ENCODE assay signal across 24 cellular contexts in the genomic region with DNA sequence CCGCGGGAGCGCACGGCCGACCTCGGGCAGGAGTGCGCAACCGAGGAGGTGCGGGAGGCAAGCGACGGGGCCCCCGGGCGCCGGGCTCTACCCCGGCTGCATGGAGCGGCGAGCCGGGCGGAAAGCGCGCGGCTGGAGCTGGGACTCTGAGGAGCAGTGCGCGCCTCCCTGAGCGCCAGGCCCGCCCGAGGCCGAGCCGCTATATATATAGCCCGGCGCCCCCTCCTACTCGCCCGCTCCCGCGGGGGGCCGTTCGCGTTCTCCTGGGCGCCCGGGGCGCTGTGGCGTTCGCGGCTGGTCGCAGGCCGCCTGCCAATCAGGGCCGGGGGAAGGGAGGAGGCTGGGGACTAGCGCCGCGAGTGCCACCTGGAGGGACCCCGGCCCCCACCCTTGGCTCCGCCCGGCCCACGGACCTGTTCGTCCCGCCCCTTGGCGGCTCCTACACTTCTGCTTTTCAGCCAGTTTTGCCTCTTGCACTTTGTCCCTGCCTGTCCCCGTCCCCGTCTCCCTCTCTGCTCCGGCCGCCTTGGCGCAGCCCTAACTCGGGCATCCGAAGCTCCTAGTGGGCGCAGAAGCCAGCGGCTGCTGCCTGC. TPM values are rescaled to one million over a fixed set of nuclear protein-coding genes. Genes with fewer than 3 reads are reported as not detected.
DNase-seq lines count a peak whose midpoint lies in the region; ATAC-seq, FAIRE-seq and TF ChIP-seq lines count a peak whose summit lies in the region.
"Had no signal": no experiment of that assay in that cellular context is flagged by ENCODE, and none has a peak within 500 bp of the region (broad histone marks: within the 10 kb centered on the region; RNA-seq: fewer than 3 reads in every experiment).

A gene with protein sequence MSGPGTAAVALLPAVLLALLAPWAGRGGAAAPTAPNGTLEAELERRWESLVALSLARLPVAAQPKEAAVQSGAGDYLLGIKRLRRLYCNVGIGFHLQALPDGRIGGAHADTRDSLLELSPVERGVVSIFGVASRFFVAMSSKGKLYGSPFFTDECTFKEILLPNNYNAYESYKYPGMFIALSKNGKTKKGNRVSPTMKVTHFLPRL (minus strand): TSS at position 179 of the 593 bp plus-strand sequence. CDS start 257 bp downstream, outside the sequence.

- no peak within 1 kb of the TSS for H3K4me2 ChIP-seq in K562 (ENCODE audit: insufficient read depth, low read length)

- H3K4me1 ChIP-seq in K562 (replicated peaks in 1 of 2; ENCODE audit: control insufficient read depth in 2 of 2, insufficient read depth in 2 of 2, low read length in 2 of 2) (peaks cover 0 to 19% of the 10 kb centered on the region in 2 experiments; a peak in 1 of 5 replicates), testis (no peaks in the 10 kb centered on the region)
- H3K4me1 ChIP-seq: adrenal gland had no signal

- no peak within 1 kb of the TSS for H3K27ac ChIP-seq in K562 (ENCODE audit: extremely low read depth, low read depth, low read length)
- H3K27ac ChIP-seq in testis: no peak within 1 kb of the TSS
- H3K27ac ChIP-seq: 22Rv1, adrenal gland, heart left ventricle, spleen had no signal

- BruUV-seq in K562 (replicated peaks; lab: Mats Ljungman, UMichigan): no TSS peak

- no peaks in the 10 kb centered on the region for H3K79me2 ChIP-seq in K562 (ENCODE audit: control insufficient read depth, insufficient read depth, low read length)

- WGBS in K562 (ENCODE audit: insufficient coverage, low coverage, missing lambda C conversion rate): 19% methylated on average over 8 of the region's 66 CpGs
- WGBS in testis, 2 donors: 4 to 10% methylated on average over 10 to 26 of the region's 66 CpGs

- H3K9me3 ChIP-seq in K562 (replicated peaks; ENCODE audit: control insufficient read depth, insufficient read depth, low read depth, low read length): no peaks in the 10 kb centered on the region
- no peaks in the 10 kb centered on the region for H3K9me3 ChIP-seq in testis
- H3K9me3 ChIP-seq: adrenal gland, heart left ventricle, spleen had no signal

- CTCF ChIA-PET in K562 (lab: Yijun Ruan, JAX; ENCODE audit: low intra/inter-chr PET ratio): no interaction called here

- H3K4me3 ChIP-seq in K562 (no peak within 1 kb of the TSS), testis (peak within 1 kb of the TSS; percentile 34 to 53)
- H3K4me3 ChIP-seq: adrenal gland, spleen had no signal

- DNase-seq in DMS 273 (lab: John Stamatoyannopoulos, UW; ENCODE audit: unreplicated experiment): peak; percentile 18
- DNase-seq in DMS 273 treated with DMSO at 0.1 percent for 48 hours (lab: John Stamatoyannopoulos, UW): no peak
- DNase-seq in K562 (ENCODE audit: extremely low read depth in 1 of 4, low spot score in 3 of 4): no peak
- no peak for DNase-seq in left lobe of liver (ENCODE audit: low spot score)
- no peak for DNase-seq in testis
- no peak for DNase-seq in inferior parietal cortex (ENCODE audit: extremely low spot score)
- DNase-seq: activated B cell treated with CpG ODN at 0.5 μM for 24 hours; activated effector memory CD4-positive, alpha-beta T cell treated with anti-CD3 and anti-CD28 coated beads, Interleukin-2, amount 50 U/mL, for 16 hours; adrenal gland; central memory CD4-positive, alpha-beta T cell; effector memory CD4-positive, alpha-beta T cell; heart left ventricle; left colon; NCI-H2029; NCI-H446; SHP77 treated with DMSO at 0.1 percent for 48 hours; spleen; T-helper 17 cell had no signal

- peaks cover 44 to 62% of the 10 kb centered on the region in 2 experiments for H3K27me3 ChIP-seq in K562 (ENCODE audit: control insufficient read depth in 2 of 2, insufficient read depth in 2 of 2, low read length in 2 of 2)
- H3K27me3 ChIP-seq in testis: no peaks in the 10 kb centered on the region

- FAIRE-seq in K562 (lab: Jason Lieb, UNC): no peak

- H4K20me1 ChIP-seq in K562 (replicated peaks; ENCODE audit: control insufficient read depth, insufficient read depth, low read length): peaks cover 4% of the 10 kb centered on the region; the same call in 1 of the 2 replicates

- TF ChIP-seq RAD21 in K562 (CRISPR knock-in tag; conservative IDR thresholded peaks at IDR 0.05 in 1 of 2, IDR thresholded peaks at IDR 0.05 in 1 of 2): no peak

- ATAC-seq in K562: no peak
- ATAC-seq in left lobe of liver: peak; percentile 82
- no peak for ATAC-seq in GM18868 (IDR thresholded peaks at IDR 0.05; ENCODE audit: unreplicated experiment)
- ATAC-seq in HG02678 (IDR thresholded peaks at IDR 0.05; ENCODE audit: unreplicated experiment): no peak
- ATAC-seq: HCT116, heart left ventricle, left colon, T-helper 17 cell had no signal

- no peak within 1 kb of the TSS for H2AFZ ChIP-seq in K562 (ENCODE audit: low read depth, low read length)

- no peaks in the 10 kb centered on the region for H3K9me1 ChIP-seq in K562 (ENCODE audit: control insufficient read depth, insufficient read depth, low read length)

- H3K9ac ChIP-seq in K562 (ENCODE audit: insufficient read depth in 1 of 2, low read depth in 2 of 2, low read length in 2 of 2): no peak within 1 kb of the TSS

- in situ Hi-C loops in K562 (cut with MboI): no loop called here

- TF ChIP-seq CTCF in K562 (IDR thresholded peaks at IDR 0.05 in 2 of 3, conservative IDR thresholded peaks at IDR 0.05 in 1 of 3; ENCODE audit: insufficient read depth in 2 of 3, low read depth in 1 of 3, low read length in 3 of 3) (no peak), testis (IDR thresholded peaks at IDR 0.05) (no peak)

- intact Hi-C loops in K562 (cut with micrococcal nuclease) (no loop called here), testis (cut with DNase I; ENCODE audit: low total_unique reads) (no loop called here)

- TF ChIP-seq POLR2A in K562 (conservative IDR thresholded peaks at IDR 0.05): no peak
- no peak for TF ChIP-seq POLR2A in testis (IDR thresholded peaks at IDR 0.05)

- POLR2A ChIA-PET in K562 (lab: Yijun Ruan, JAX): no interaction called here

- H3K36me3 ChIP-seq in K562 (ENCODE audit: control insufficient read depth, insufficient read depth, low read length) (no peaks in the 10 kb centered on the region), testis (ENCODE audit: low read depth, missing control alignments) (no peaks in the 10 kb centered on the region)
- H3K36me3 ChIP-seq: adrenal gland, heart left ventricle, spleen had no signal

- TF ChIP-seq EP300 in K562 (IDR thresholded peaks at IDR 0.05; ENCODE audit: low read length): no peak

TF ChIP-seq in K562, 482 proteins besides CTCF, POLR2A, EP300 and RAD21:
- TF ChIP-seq SPI1 (IDR thresholded peaks at IDR 0.05; ENCODE audit: borderline replicate concordance, low read depth, low read length) (peak; percentile 22; the same call in 1 of the 2 replicates), PHF20 (IDR thresholded peaks at IDR 0.05; ENCODE audit: partially characterized antibody) (no peak)

RNA-seq across cellular contexts. Expression of the gene that starts here (rescaled TPM):
- not detected in 2 replicates for total RNA-seq in K562 (2011; cell fraction: chromatin; rRNA removed; ENCODE audit: low replicate concordance)
- not detected in 2 replicates for total RNA-seq in K562 (2011; cell fraction: nucleolus; rRNA removed)
- not detected in 2 replicates for total RNA-seq in K562 (2011; cell fraction: nucleoplasm; rRNA removed)
- not detected in 2 replicates for total RNA-seq in K562 (2014; rRNA removed)
- not detected in 2 replicates for total RNA-seq in K562 (2014; rRNA removed; fragmentation: Illumina TruSeq; extraction: Trizol)
- not detected in 2 replicates for total RNA-seq in K562 (2015; rRNA removed; fragmentation: Illumina TruSeq; extraction: Trizol)
- not detected in 2 replicates for total RNA-seq in K562 (2021)
- not detected in 2 replicates for polyA plus RNA-seq in K562 (2011; rRNA removed)
- not detected in 2 replicates for polyA plus RNA-seq in K562 (2011; cell fraction: cytosol; rRNA removed)
- polyA plus RNA-seq in K562 (2011; cell fraction: nucleus; rRNA removed): not detected in 2 replicates
- polyA plus RNA-seq in K562 (2012): not detected in 2 replicates
- not detected in 2 replicates for polyA plus RNA-seq in K562 (2014; fragmentation: Illumina TruSeq; extraction: Trizol)
- polyA plus RNA-seq in K562 (2014; fragmentation: Nextera tagmentation; extraction: Ambion mirVana): not detected
- polyA plus RNA-seq in K562 (2014; rRNA removed): not detected in 2 replicates
- not detected in 2 replicates for polyA minus RNA-seq in K562 (2011; rRNA and poly(A)+ RNA removed)
- polyA minus RNA-seq in K562 (2011; cell fraction: cytosol; rRNA and poly(A)+ RNA removed): not detected in 2 replicates
- not detected in 2 replicates for polyA minus RNA-seq in K562 (2011; cell fraction: nucleus; rRNA and poly(A)+ RNA removed)
- total RNA-seq in left lobe of liver: not detected
- total RNA-seq in testis: 1 to 10 TPM in 1 of 2 donors, under 1 TPM in 1; 0.87 to 2.8 TPM
- polyA plus RNA-seq in testis (ENCODE audit: insufficient read depth, low read depth, low replicate concordance): 0.28 TPM
- total RNA-seq: activated B cell treated with CpG ODN at 0.5 μM for 24 hours, adrenal gland, heart left ventricle, left colon, spleen, T-helper 17 cell, temporal lobe had no signal
- polyA plus RNA-seq: adrenal gland, BJ, heart left ventricle, spleen had no signal

Comparison
In these comparisons a context has a peak if more than half of its experiments do, and no peak if none do; other contexts are left out.
1. Peak in ATAC-seq in left lobe of liver; RNA of the gene not detected or under 1 TPM.